Comparison of ENCODE assay signal across 1 cellular context in the genomic region with DNA sequence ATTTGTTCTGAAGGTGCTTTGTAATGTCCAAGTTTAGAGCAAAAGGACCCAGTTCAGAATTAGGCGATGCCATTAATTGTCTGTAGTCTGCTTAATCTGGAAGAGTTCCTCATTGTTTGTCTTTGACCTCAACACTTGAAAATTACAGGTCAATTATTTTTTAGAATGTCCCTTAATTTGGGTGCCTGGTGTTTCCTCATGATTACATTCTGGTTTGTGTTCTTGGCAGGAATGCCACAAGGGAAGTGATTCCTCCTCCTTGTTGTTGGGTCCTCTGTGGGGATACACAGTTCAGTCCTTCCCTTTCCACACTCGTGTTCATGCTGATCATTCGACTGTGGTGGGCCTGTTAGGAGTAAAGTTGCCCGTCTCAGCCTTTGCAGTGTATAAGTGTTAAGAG.
TF ChIP-seq lines count a peak whose summit lies in the region.

No MANE protein-coding gene starts in this region.

TF ChIP-seq in endothelial cell of umbilical vein, 7 proteins besides CTCF, POLR2A, EP300 and RAD21 (continued from another document):
- TF ChIP-seq FOS (IDR thresholded peaks at IDR 0.05; ENCODE audit: borderline replicate concordance, insufficient read depth, low read length) = no peak
